ENCODE assay signal across 33 cellular contexts in the genomic region with DNA sequence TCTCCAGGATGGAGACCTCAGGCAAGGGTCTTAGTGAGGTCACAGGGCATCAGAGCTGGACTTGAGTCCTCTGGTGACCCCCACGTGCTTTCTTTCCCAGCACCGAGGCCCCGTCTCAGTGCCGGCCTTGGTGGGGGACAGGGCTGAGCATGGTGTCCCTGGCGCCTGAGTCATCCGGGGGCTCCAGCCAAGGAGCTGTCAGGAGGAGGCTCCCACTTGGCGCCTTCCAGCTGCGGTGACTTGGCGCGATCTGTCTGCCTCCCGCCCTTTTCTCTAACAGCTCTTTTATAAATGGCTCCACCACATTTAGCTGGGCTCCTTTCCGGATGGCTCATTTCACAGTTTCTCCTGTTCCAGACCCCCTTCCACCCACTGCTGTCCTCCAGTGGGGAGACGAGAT.
DNase-seq lines count a peak whose midpoint lies in the region; ATAC-seq, FAIRE-seq and TF ChIP-seq lines count a peak whose summit lies in the region.
"Had no signal": no experiment of that assay in that cellular context is flagged by ENCODE, and none has a peak within 500 bp of the region (broad histone marks: within the 10 kb centered on the region; RNA-seq: fewer than 3 reads in every experiment).

No MANE protein-coding gene starts in this region.

- H3K36me3 ChIP-seq in right atrium auricular region (no peaks in the 10 kb centered on the region), neuronal stem cell (replicated peaks in 1 of 2; ENCODE audit: control insufficient read depth in 2 of 2, insufficient read depth in 2 of 2, low read length in 2 of 2) (peaks cover 0 to 3% of the 10 kb centered on the region in 2 donors), vagina (no peaks in the 10 kb centered on the region), A673 (ENCODE audit: insufficient read depth, low read length, poor library complexity, severe bottlenecking) (no peaks in the 10 kb centered on the region), smooth muscle cell (ENCODE audit: low read depth) (no peaks in the 10 kb centered on the region)
- H3K36me3 ChIP-seq: cardiac muscle cell, esophagus squamous epithelium, gastrocnemius medialis, suprapubic skin had no signal

- H2AFZ ChIP-seq in neuronal stem cell (ENCODE audit: low read length), result no peak overlapping the region
- H2AFZ ChIP-seq in smooth muscle cell (ENCODE audit: low read depth), result no peak overlapping the region

- ATAC-seq in Right ventricle myocardium inferior, result peak; percentile 85
- ATAC-seq: A549; activated CD4-positive, alpha-beta T cell treated with anti-CD3 and anti-CD28 coated beads for 36 hours; activated CD8-positive, alpha-beta T cell treated with anti-CD3 and anti-CD28 coated beads, Interleukin-2, amount 10 ng/mL, durations not matched to agents 7 days and 5 days; activated naive CD8-positive, alpha-beta T cell treated with anti-CD3 and anti-CD28 coated beads, Interleukin-2, amount 50 U/mL, for 24 hours; gastrocnemius medialis had no signal

- H2BK120ac ChIP-seq in neuronal stem cell (ENCODE audit: low read depth, low read length), result no peak overlapping the region

- intact Hi-C loops in Right ventricle myocardium inferior (cut with DNase I) (no loop called here), cardiac septum (cut with DNase I) (no loop called here), vagina (cut with DNase I) (no loop called here), A673 (cut with micrococcal nuclease; ENCODE audit: unreplicated experiment) (no loop called here)

- H3K79me1 ChIP-seq in neuronal stem cell (ENCODE audit: low read depth, low read length), result no peaks in the 10 kb centered on the region

- H3K27me3 ChIP-seq in right atrium auricular region (peaks cover 0 to 4% of the 10 kb centered on the region in 2 donors), neuronal stem cell (ENCODE audit: control insufficient read depth in 3 of 3, insufficient read depth in 3 of 3, low read depth in 1 of 3, low read length in 3 of 3) (no peaks in the 10 kb centered on the region), vagina (no peaks in the 10 kb centered on the region), A673 (replicated peaks; ENCODE audit: insufficient read depth, low read depth, low read length, poor library complexity) (peaks cover 24% of the 10 kb centered on the region), smooth muscle cell (ENCODE audit: low read depth) (peaks cover 21% of the 10 kb centered on the region)
- H3K27me3 ChIP-seq: cardiac muscle cell, gastrocnemius medialis had no signal

- no peak overlapping the region for H4K91ac ChIP-seq in neuronal stem cell (ENCODE audit: low read depth, low read length, poor library complexity)

- H3F3A ChIP-seq in smooth muscle cell (ENCODE audit: low read depth), result no peaks in the 10 kb centered on the region

- H4K8ac ChIP-seq in neuronal stem cell (ENCODE audit: low read depth, low read length), result no peak overlapping the region

- DNase-seq in Right ventricle myocardium inferior (ENCODE audit: missing footprints) (no peak), cardiac septum (ENCODE audit: low spot score) (no peak), right atrium auricular region (ENCODE audit: low spot score) (peak; percentile 58), neuronal stem cell (ENCODE audit: low spot score) (no peak), vagina (ENCODE audit: extremely low spot score in 2 of 2) (peak; percentile 87 to 95), A673 (ENCODE audit: low spot score) (no peak), smooth muscle cell (lab: John Stamatoyannopoulos, UW; ENCODE audit: unreplicated experiment) (no peak), urothelium cell line (ENCODE audit: low spot score) (no peak)
- DNase-seq: activated CD4-positive, alpha-beta T cell treated with anti-CD3 and anti-CD28 coated beads for 36 hours; activated CD8-positive, alpha-beta T cell treated with anti-CD3 and anti-CD28 coated beads, Interleukin-2, amount 10 ng/mL, durations not matched to agents 7 days and 5 days; activated gamma-delta T cell; activated naive CD8-positive, alpha-beta T cell treated with anti-CD3 and anti-CD28 coated beads, Interleukin-2, amount 50 U/mL, for 24 hours; activated T-cell treated with anti-CD3 and anti-CD28 coated beads for 4 hours; CD4-positive, alpha-beta memory T cell; esophagus squamous epithelium; gastrocnemius medialis; hippocampal formation; mesenchymal stem cell; NCI-H1092; NCI-H1694 treated with DMSO at 0.1 percent for 48 hours; NCI-H446 treated with DMSO at 0.1 percent for 48 hours; NCI-H82; small intestine; stimulated activated naive CD4-positive, alpha-beta T cell treated with Interleukin-2 at 50 U/mL for 16 hours; T1000 had no signal

- H3K18ac ChIP-seq in neuronal stem cell (ENCODE audit: low read length), result peak overlapping the region; percentile 15

- FAIRE-seq in urothelium cell line (lab: Jason Lieb, UNC), result no peak
- FAIRE-seq: A549, astrocyte, GM18507, GM19239, RCC 7860, small intestine had no signal

- H2BK15ac ChIP-seq in neuronal stem cell (ENCODE audit: low read length), result no peak overlapping the region

- H2AK5ac ChIP-seq in neuronal stem cell (ENCODE audit: low read depth, low read length), result peak overlapping the region; percentile 13

- no TSS peak for BruUV-seq in A673 (replicated peaks; lab: Mats Ljungman, UMichigan)

- H3K23ac ChIP-seq in neuronal stem cell (ENCODE audit: low read depth, low read length, poor library complexity), result no peak overlapping the region

- H2BK12ac ChIP-seq in neuronal stem cell (ENCODE audit: low read length), result no peak overlapping the region

- H3K27ac ChIP-seq in right atrium auricular region (no peak overlapping the region), neuronal stem cell (replicated peaks; ENCODE audit: low read length) (no peak overlapping the region), vagina (no peak overlapping the region), A673 (ENCODE audit: low read depth, low read length, poor library complexity, severe bottlenecking) (no peak overlapping the region), smooth muscle cell (ENCODE audit: low read depth) (no peak overlapping the region)
- H3K27ac ChIP-seq: A549, cardiac muscle cell, esophagus squamous epithelium, gastrocnemius medialis, suprapubic skin, VCaP had no signal

- H3K4me3 ChIP-seq in right atrium auricular region (no peak overlapping the region), neuronal stem cell (ENCODE audit: low read length in 2 of 2) (no peak overlapping the region), vagina (no peak overlapping the region), A673 (ENCODE audit: low read depth, low read length, poor library complexity, severe bottlenecking) (no peak overlapping the region), smooth muscle cell (no peak overlapping the region)
- H3K4me3 ChIP-seq: A549, cardiac muscle cell, esophagus squamous epithelium, gastrocnemius medialis, suprapubic skin had no signal

- H3K9ac ChIP-seq in neuronal stem cell (ENCODE audit: low read depth, low read length, poor library complexity) (no peak overlapping the region), smooth muscle cell (ENCODE audit: low read depth) (no peak overlapping the region)

- H4K20me1 ChIP-seq in smooth muscle cell (ENCODE audit: low read depth), result no peaks in the 10 kb centered on the region

- CTCF ChIA-PET in A673 (lab: Charles Lee), result no interaction called here

- H3K4me1 ChIP-seq in right atrium auricular region, result peaks cover 0 to 4% of the 10 kb centered on the region in 2 donors
- peaks cover 4 to 5% of the 10 kb centered on the region in 2 donors for H3K4me1 ChIP-seq in neuronal stem cell (ENCODE audit: control insufficient read depth in 2 of 2, insufficient read depth in 1 of 2, low read depth in 1 of 2, low read length in 2 of 2)
- H3K4me1 ChIP-seq in vagina, result no peaks in the 10 kb centered on the region
- no peaks in the 10 kb centered on the region for H3K4me1 ChIP-seq in A673 (ENCODE audit: insufficient read depth, low read length, poor library complexity, severe bottlenecking)
- no peaks in the 10 kb centered on the region for H3K4me1 ChIP-seq in smooth muscle cell (ENCODE audit: low read depth)
- H3K4me1 ChIP-seq: A549, esophagus squamous epithelium, gastrocnemius medialis, suprapubic skin had no signal

- H3K4me2 ChIP-seq in neuronal stem cell (ENCODE audit: insufficient read depth, low read length, poor library complexity, severe bottlenecking) (no peak overlapping the region), smooth muscle cell (no peak overlapping the region)
- H3K4me2 ChIP-seq: A549 had no signal

- TF ChIP-seq CTCF in right atrium auricular region (IDR thresholded peaks at IDR 0.05), result no peak
- no peak for TF ChIP-seq CTCF in vagina (IDR thresholded peaks at IDR 0.05)
- TF ChIP-seq CTCF in A673 (conservative IDR thresholded peaks at IDR 0.05; ENCODE audit: low read depth, low read length), result no peak
- no peak for TF ChIP-seq CTCF in smooth muscle cell (IDR thresholded peaks at IDR 0.05; ENCODE audit: borderline replicate concordance, insufficient read depth, poor library complexity, severe bottlenecking)

- no peak overlapping the region for H2BK5ac ChIP-seq in neuronal stem cell (ENCODE audit: low read length)

- H3K9me3 ChIP-seq in right atrium auricular region (no peaks in the 10 kb centered on the region), neuronal stem cell (replicated peaks in 1 of 2; ENCODE audit: control insufficient read depth in 2 of 2, insufficient read depth in 1 of 2, low read depth in 1 of 2, low read length in 2 of 2) (peaks cover 0 to 3% of the 10 kb centered on the region in 2 donors), vagina (no peaks in the 10 kb centered on the region), A673 (ENCODE audit: low read depth, low read length, poor library complexity, severe bottlenecking) (no peaks in the 10 kb centered on the region), smooth muscle cell (replicated peaks; ENCODE audit: low read depth) (no peaks in the 10 kb centered on the region)
- H3K9me3 ChIP-seq: A549, esophagus squamous epithelium, gastrocnemius medialis, suprapubic skin had no signal

- no CpG with 5 or more reads among the region's 13 CpGs for WGBS in neuronal stem cell (ENCODE audit: extremely low coverage in 2 of 2, insufficient read length in 2 of 2, insufficient replicate concordance in 1 of 2), 2 donors
- WGBS in smooth muscle cell (ENCODE audit: low lambda C conversion rate), result 97% methylated on average over 13 of the region's 13 CpGs

- TF ChIP-seq POLR2A in vagina (IDR thresholded peaks at IDR 0.05), result no peak

- H3K4ac ChIP-seq in neuronal stem cell (ENCODE audit: low read length), result no peak overlapping the region

- peak overlapping the region; percentile 56 for H3K14ac ChIP-seq in neuronal stem cell (ENCODE audit: low read length)

- H3K79me2 ChIP-seq in smooth muscle cell (ENCODE audit: low read depth), result no peaks in the 10 kb centered on the region

- POLR2A ChIA-PET in A673 (lab: Charles Lee; ENCODE audit: low non-redundant PET), result no interaction called here

Comparison
In these comparisons a context has a peak if more than half of its experiments do, and no peak if none do; other contexts are left out.
1. DNase-seq: peak in right atrium auricular region (single experiment) and vagina (2 of 2); none in Right ventricle myocardium inferior (single experiment), cardiac septum (single experiment), neuronal stem cell (single experiment), A673 (single experiment), smooth muscle cell (single experiment) and urothelium cell line (single experiment).